In the genomic region with DNA sequence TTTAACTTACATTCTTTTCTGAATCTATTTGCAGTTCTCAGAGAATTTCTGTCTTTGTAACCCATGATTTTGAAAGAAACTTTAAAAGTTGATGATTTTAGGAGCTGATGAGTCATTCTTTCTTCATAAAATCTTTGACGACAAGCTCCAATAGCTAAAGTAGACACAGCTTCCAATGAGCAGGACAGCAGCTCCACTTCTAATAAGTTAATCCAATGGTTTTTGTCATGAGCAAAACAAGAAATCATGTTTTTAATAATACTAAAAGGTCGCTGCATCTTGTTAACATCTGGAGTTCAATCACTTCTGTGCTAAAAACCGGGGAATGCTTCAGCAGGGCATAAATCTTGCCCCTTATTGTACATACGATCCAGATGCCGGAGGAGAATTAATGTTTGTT, we compare ENCODE assay signal across 1 cellular context.
TF ChIP-seq lines count a peak whose summit lies in the region.

No MANE protein-coding gene starts in this region.

TF ChIP-seq in H1, 55 proteins besides CTCF, POLR2A, EP300 and RAD21:
- TF ChIP-seq TCF12 (IDR thresholded peaks at IDR 0.05; ENCODE audit: low read depth, low read length) (no peak), KDM4A (IDR thresholded peaks at IDR 0.05; ENCODE audit: low read depth, low read length, severe bottlenecking) (no peak), SIRT6 (IDR thresholded peaks at IDR 0.05; ENCODE audit: low read length) (no peak), GABPA (IDR thresholded peaks at IDR 0.05; ENCODE audit: borderline replicate concordance, insufficient read depth, low read length) (no peak), TEAD4 (IDR thresholded peaks at IDR 0.05; ENCODE audit: low read depth, low read length) (no peak), POU5F1 (IDR thresholded peaks at IDR 0.05; ENCODE audit: low read depth, low read length) (no peak), JUND (IDR thresholded peaks at IDR 0.05; ENCODE audit: low read length) (no peak), MAX (IDR thresholded peaks at IDR 0.05) (no peak), TAF1 (IDR thresholded peaks at IDR 0.05; ENCODE audit: low read depth, low read length) (no peak), TAF7 (optimal IDR thresholded peaks at IDR 0.05; ENCODE audit: borderline replicate concordance, low read depth, low read length) (no peak), FOSL1 (IDR thresholded peaks at IDR 0.05; ENCODE audit: insufficient read depth, low read depth, low read length) (no peak), SUZ12 (IDR thresholded peaks at IDR 0.05; ENCODE audit: low read length) (no peak), HDAC6 (IDR thresholded peaks at IDR 0.05; ENCODE audit: low read depth, low read length) (no peak), RFX5 (IDR thresholded peaks at IDR 0.05; ENCODE audit: borderline replicate concordance, low read depth, low read length) (no peak), SP4 (IDR thresholded peaks at IDR 0.05; ENCODE audit: low read length) (no peak)
- TF ChIP-seq, protein P1, sequence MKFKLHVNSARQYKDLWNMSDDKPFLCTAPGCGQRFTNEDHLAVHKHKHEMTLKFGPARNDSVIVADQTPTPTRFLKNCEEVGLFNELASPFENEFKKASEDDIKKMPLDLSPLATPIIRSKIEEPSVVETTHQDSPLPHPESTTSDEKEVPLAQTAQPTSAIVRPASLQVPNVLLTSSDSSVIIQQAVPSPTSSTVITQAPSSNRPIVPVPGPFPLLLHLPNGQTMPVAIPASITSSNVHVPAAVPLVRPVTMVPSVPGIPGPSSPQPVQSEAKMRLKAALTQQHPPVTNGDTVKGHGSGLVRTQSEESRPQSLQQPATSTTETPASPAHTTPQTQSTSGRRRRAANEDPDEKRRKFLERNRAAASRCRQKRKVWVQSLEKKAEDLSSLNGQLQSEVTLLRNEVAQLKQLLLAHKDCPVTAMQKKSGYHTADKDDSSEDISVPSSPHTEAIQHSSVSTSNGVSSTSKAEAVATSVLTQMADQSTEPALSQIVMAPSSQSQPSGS (IDR thresholded peaks at IDR 0.05; ENCODE audit: low read length): no peak
